ENCODE assay signal across 8 cellular contexts in the genomic region with DNA sequence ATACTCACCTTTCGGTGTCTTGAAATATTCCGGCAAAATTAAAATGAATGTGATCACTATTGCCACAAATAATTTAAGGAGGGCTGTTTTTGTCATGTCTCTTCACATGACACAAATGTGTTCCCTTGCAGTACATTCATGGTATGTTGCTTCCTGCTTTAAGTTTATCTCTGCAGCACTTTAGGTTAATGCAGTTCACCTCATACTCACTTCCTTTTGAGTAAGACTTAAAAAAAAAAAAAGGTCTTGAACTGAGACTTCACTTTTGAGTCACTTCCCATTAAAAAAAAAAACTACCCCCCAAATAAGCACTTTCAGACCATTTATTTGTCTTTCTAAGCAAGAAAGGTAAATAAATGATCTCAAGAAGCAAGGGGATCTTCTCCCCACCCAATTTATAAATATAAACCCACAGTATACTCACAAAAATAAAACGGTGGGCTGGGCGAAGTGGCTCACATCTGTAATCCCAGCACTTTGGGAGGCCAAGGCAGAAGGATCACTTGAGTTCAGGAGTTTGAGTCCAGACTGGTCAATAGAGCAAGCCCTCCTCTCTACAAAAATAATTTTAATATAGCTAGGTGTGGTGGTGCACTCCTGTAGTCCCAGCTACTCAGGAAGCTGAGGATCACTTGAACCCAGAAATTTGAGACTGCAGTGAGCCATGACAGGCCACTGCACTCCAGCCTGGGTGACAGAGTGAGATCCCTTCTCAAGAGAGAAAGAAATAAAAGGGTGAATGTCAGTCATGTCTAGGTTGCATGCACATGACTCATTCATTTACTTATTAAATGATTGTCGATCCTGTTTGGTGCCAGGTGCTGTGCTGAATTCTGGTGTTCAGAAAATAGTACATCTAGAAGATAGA. TPM values are rescaled to one million over a fixed set of nuclear protein-coding genes. Genes with fewer than 3 reads are reported as not detected.
A peak's percentile ranks its signal among the peaks of the same experiment; 100 is the strongest.
DNase-seq lines count a peak whose midpoint lies in the region; ATAC-seq, FAIRE-seq and TF ChIP-seq lines count a peak whose summit lies in the region.

A gene with protein sequence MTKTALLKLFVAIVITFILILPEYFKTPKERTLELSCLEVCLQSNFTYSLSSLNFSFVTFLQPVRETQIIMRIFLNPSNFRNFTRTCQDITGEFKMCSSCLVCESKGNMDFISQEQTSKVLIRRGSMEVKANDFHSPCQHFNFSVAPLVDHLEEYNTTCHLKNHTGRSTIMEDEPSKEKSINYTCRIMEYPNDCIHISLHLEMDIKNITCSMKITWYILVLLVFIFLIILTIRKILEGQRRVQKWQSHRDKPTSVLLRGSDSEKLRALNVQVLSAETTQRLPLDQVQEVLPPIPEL (minus strand): TSS at position 192 of the 868 bp plus-strand sequence. CDS start 96 bp downstream, at position 96.

- no peaks in the 10 kb centered on the region for H3K27me3 ChIP-seq in Peyer's patch
- no peaks in the 10 kb centered on the region for H3K27me3 ChIP-seq in colonic mucosa
- no peaks in the 10 kb centered on the region for H3K27me3 ChIP-seq in hepatocyte

- H3K9me2 ChIP-seq in hepatocyte (replicated peaks; ENCODE audit: insufficient read depth): no peaks in the 10 kb centered on the region

- ATAC-seq in A549 (peak in 1 of 2 experiments; percentile 45; a peak in 3 of 6 replicates), GM18868 (IDR thresholded peaks at IDR 0.05; ENCODE audit: unreplicated experiment) (peak; percentile 71), HG03039 (IDR thresholded peaks at IDR 0.05; ENCODE audit: unreplicated experiment) (peak; percentile 58)

- peak; percentile 18 for FAIRE-seq in A549 (lab: Jason Lieb, UNC)

- peak within 1 kb of the TSS; percentile 40 for H3K4me3 ChIP-seq in A549
- peak within 1 kb of the TSS; percentile 23 to 42 (median 36) for H3K4me3 ChIP-seq in Peyer's patch
- peak within 1 kb of the TSS; percentile 4 for H3K4me3 ChIP-seq in colonic mucosa
- no peak within 1 kb of the TSS for H3K4me3 ChIP-seq in hepatocyte

- H3K79me2 ChIP-seq in hepatocyte: no peaks in the 10 kb centered on the region

- H3K36me3 ChIP-seq in Peyer's patch (no peaks in the 10 kb centered on the region), colonic mucosa (no peaks in the 10 kb centered on the region), hepatocyte (replicated peaks; ENCODE audit: insufficient read depth, low read depth) (no peaks in the 10 kb centered on the region)

- 0 out of 5 replicates have a peak, but pooled peaks of 1 of the 2 experiments have one; percentile 16 for TF ChIP-seq RAD21 in A549 (conservative IDR thresholded peaks at IDR 0.05 in 1 of 2, IDR thresholded peaks at IDR 0.05 in 1 of 2)

- no peak for TF ChIP-seq CTCF in A549 (IDR thresholded peaks at IDR 0.05)
- no peak for TF ChIP-seq CTCF in Peyer's patch (IDR thresholded peaks at IDR 0.05)
- no peak for TF ChIP-seq CTCF in colonic mucosa (IDR thresholded peaks at IDR 0.05)
- TF ChIP-seq CTCF in hepatocyte (IDR thresholded peaks at IDR 0.05; ENCODE audit: poor library complexity): no peak

- intact Hi-C loops in colonic mucosa (cut with DNase I): no loop called here

- peak in 1 of 2 experiments; percentile 78 for DNase-seq in A549 (ENCODE audit: low read depth in 1 of 2, low spot score in 1 of 2)
- no peak for DNase-seq in Peyer's patch
- DNase-seq in colonic mucosa: no peak
- peak; percentile 9 for DNase-seq in stimulated activated CD4-positive, alpha-beta T cell treated with anti-CD3 and anti-CD28 coated beads, Interleukin-2, amount 100 ng/mL, for 4 hours (ENCODE audit: low read depth)
- DNase-seq in hepatocyte (ENCODE audit: low spot score): no peak
- no peak for DNase-seq in middle frontal gyrus (ENCODE audit: extremely low spot score, low spot score)

- H3K4me1 ChIP-seq in A549 (peaks cover 57% of the 10 kb centered on the region), Peyer's patch (peaks cover 0 to 5% (median 4%) of the 10 kb centered on the region in 4 donors), colonic mucosa (no peaks in the 10 kb centered on the region), hepatocyte (ENCODE audit: insufficient read depth) (no peaks in the 10 kb centered on the region)

- 1% methylated on average over 5 of the region's 5 CpGs for WGBS in A549 (ENCODE audit: missing lambda C conversion rate)
- 77% methylated on average over 5 of the region's 5 CpGs for WGBS in hepatocyte (ENCODE audit: low lambda C conversion rate, missing lambda C conversion rate)

- TF ChIP-seq POLR2A in A549 (IDR thresholded peaks at IDR 0.05; ENCODE audit: low read length) (no peak), Peyer's patch (IDR thresholded peaks at IDR 0.05) (peak; percentile 13 to 15)

- CTCF ChIA-PET in A549 (lab: Yijun Ruan, JAX): interaction anchor here (1.0 kb wide), 1 partner anchor 9 kb away, joined by 3 read pairs; no protein-coding TSS in a partner anchor

- H3K9me3 ChIP-seq in A549 (no peaks in the 10 kb centered on the region), Peyer's patch (no peaks in the 10 kb centered on the region), colonic mucosa (no peaks in the 10 kb centered on the region), hepatocyte (ENCODE audit: low read depth) (no peaks in the 10 kb centered on the region)

- no peaks in the 10 kb centered on the region for H4K20me1 ChIP-seq in hepatocyte (ENCODE audit: insufficient read depth, poor library complexity, severe bottlenecking)

- POLR2A ChIA-PET in A549 (lab: Yijun Ruan, JAX): interaction anchor here (5.1 kb wide), 1 partner anchor 11 kb away, joined by 55 read pairs; no protein-coding TSS in a partner anchor

- H3K4me2 ChIP-seq in A549 (peak within 1 kb of the TSS; percentile 94), hepatocyte (no peak within 1 kb of the TSS)

- H2AFZ ChIP-seq in hepatocyte: no peak within 1 kb of the TSS

- H3K27ac ChIP-seq in A549 (peak within 1 kb of the TSS; percentile 87 to 93), Peyer's patch (peak within 1 kb of the TSS; percentile 55 to 79 (median 60)), colonic mucosa (no peak within 1 kb of the TSS), hepatocyte (no peak within 1 kb of the TSS)

- H3K9ac ChIP-seq in colonic mucosa (ENCODE audit: low read depth in 2 of 2, low read length in 2 of 2): no peak within 1 kb of the TSS

- no peak; a peak in 1 of 5 replicates for TF ChIP-seq EP300 in A549 (IDR thresholded peaks at IDR 0.05)

TF ChIP-seq in A549, 52 proteins besides CTCF, POLR2A, EP300 and RAD21:
- TF ChIP-seq JUNB (IDR thresholded peaks at IDR 0.05) (peak; percentile 43; the same call in 1 of the 2 replicates), FOSL2 (IDR thresholded peaks at IDR 0.05) (no peak), FOSL2 (CRISPR knock-in tag; IDR thresholded peaks at IDR 0.05) (peak; percentile 74), JUN (IDR thresholded peaks at IDR 0.05) (0 out of 5 replicates have a peak, but pooled peaks of 1 of the 2 experiments have one; percentile 29), KDM1A (IDR thresholded peaks at IDR 0.05; ENCODE audit: low read depth) (no peak)

RNA-seq across cellular contexts. Expression of the gene that starts here (rescaled TPM):
- 38.5 and 45.1 TPM in 2 replicates for polyA plus RNA-seq in A549 (2011; rRNA removed)
- polyA plus RNA-seq in A549 (2012; cell fraction: cytosol; rRNA removed): 5.4 TPM in 2 replicates
- polyA plus RNA-seq in A549 (2012; cell fraction: nucleus; rRNA removed): 1.1 and 1.9 TPM in 2 replicates
- polyA plus RNA-seq in A549 (2017; fragmentation: RNase III; extraction: RNeasy Plus Mini Kit Qiagen cat#74134 plus additional on column Dnase treatment): 9.2 to 10.9 TPM (median 10.4 TPM) in 3 replicates
- polyA minus RNA-seq in A549 (2011; rRNA and poly(A)+ RNA removed): 4.4 and 5.7 TPM in 2 replicates
- 10 to 100 TPM in 1 of 4 donors, under 1 TPM in 2, not detected in 1; 0.70 to 14.9 (median 0.94) TPM for total RNA-seq in Peyer's patch
- total RNA-seq in colonic mucosa: under 1 TPM in 1 of 2 donors, not detected in 1; 0.77 TPM
- 1.3 TPM in 1 of 2 replicates, not detected in the other for total RNA-seq in hepatocyte
- not detected in 2 replicates for polyA plus RNA-seq in hepatocyte

Comparison
In these comparisons a context has a peak if more than half of its experiments do, and no peak if none do; other contexts are left out.
1. H3K27ac ChIP-seq: peak in A549 (2 of 2) and Peyer's patch (4 of 4); none in colonic mucosa (single experiment) and hepatocyte (single experiment).